18 cellular contexts compared by ENCODE assay signal in genomic region chr19:41935781-41936415, GRCh38. TPM values are rescaled to one million over a fixed set of nuclear protein-coding genes. Genes with fewer than 3 reads are reported as not detected.
DNase-seq lines count a peak whose midpoint lies in the region; ATAC-seq, FAIRE-seq and TF ChIP-seq lines count a peak whose summit lies in the region.
"Had no signal": no experiment of that assay in that cellular context is flagged by ENCODE, and none has a peak within 500 bp of the region (broad histone marks: within the 10 kb centered on the region; RNA-seq: fewer than 3 reads in every experiment).

No MANE protein-coding gene starts in this region.

- H3K9me3 Mint-ChIP-seq in HFFc6 (no peaks in the 10 kb centered on the region), chondrocyte (ENCODE audit: low read depth) (no peaks in the 10 kb centered on the region)
- H3K9me3 Mint-ChIP-seq: nephron progenitor cell had no signal

- intact Hi-C loops in endothelial cell of umbilical vein (cut with micrococcal nuclease) = loop anchor here (1.0 to 2.0 kb wide), 2 partner anchors 51 to 63 kb away; no protein-coding TSS in a partner anchor

- H4K20me1 ChIP-seq in endothelial cell of umbilical vein (replicated peaks; ENCODE audit: control insufficient read depth, extremely low read depth, insufficient read depth, low read length) = no peaks in the 10 kb centered on the region

- no peak overlapping the region for H3K4me2 ChIP-seq in endothelial cell of umbilical vein (ENCODE audit: insufficient read depth, low read length)

- peaks cover 26% of the 10 kb centered on the region for H3K27me3 Mint-ChIP-seq in HFFc6 (ENCODE audit: insufficient read depth)
- H3K27me3 Mint-ChIP-seq in chondrocyte (ENCODE audit: low read depth) = peaks cover 42% of the 10 kb centered on the region

- no peaks in the 10 kb centered on the region for H3K9me1 ChIP-seq in endothelial cell of umbilical vein (replicated peaks; ENCODE audit: control insufficient read depth, extremely low read depth, insufficient read depth, low read length)

- DNase-seq in HFFc6 = no peak
- DNase-seq in endothelial cell of umbilical vein (ENCODE audit: low read depth, low spot score) = no peak
- DNase-seq in chondrocyte (ENCODE audit: low spot score) = no peak
- DNase-seq: hippocampal formation, left ventricle myocardium inferior, NCI-H1092, NCI-H226, nephron progenitor cell, T-helper 1 cell had no signal

- H3K27ac ChIP-seq in ACC112 (ENCODE audit: low read depth, low read length) = no peak overlapping the region
- no peak overlapping the region for H3K27ac ChIP-seq in endothelial cell of umbilical vein (ENCODE audit: insufficient read depth, low read depth, low read length)
- H3K27ac ChIP-seq: left ventricle myocardium inferior, suprapubic skin had no signal

- H3K4me1 ChIP-seq in ACC112 (ENCODE audit: control insufficient read depth, insufficient read depth, low read length, unreplicated experiment) (peaks cover 15% of the 10 kb centered on the region), endothelial cell of umbilical vein (ENCODE audit: control insufficient read depth, extremely low read depth, insufficient read depth, low read length) (peaks cover 2% of the 10 kb centered on the region)

- H3K36me3 ChIP-seq in ACC112 (ENCODE audit: insufficient read depth, low read length) (no peaks in the 10 kb centered on the region), endothelial cell of umbilical vein (ENCODE audit: control insufficient read depth in 2 of 2, extremely low read depth in 1 of 2, insufficient read depth in 2 of 2, low read length in 2 of 2) (no peaks in the 10 kb centered on the region)
- H3K36me3 ChIP-seq: left ventricle myocardium inferior, suprapubic skin had no signal

- H3K9ac ChIP-seq in endothelial cell of umbilical vein (replicated peaks; ENCODE audit: extremely low read depth, insufficient read depth, low read length) = no peak overlapping the region

- H2AFZ ChIP-seq in ACC112 (ENCODE audit: low read length, unreplicated experiment) (no peak overlapping the region), endothelial cell of umbilical vein (ENCODE audit: low read depth, low read length) (no peak overlapping the region)

- H3K4me3 Mint-ChIP-seq in HFFc6 (peak overlapping the region; percentile 25), chondrocyte (ENCODE audit: unreplicated experiment) (no peak overlapping the region)
- H3K4me3 Mint-ChIP-seq: activated CD4-positive, alpha-beta T cell treated with anti-CD3 and anti-CD28 coated beads for 36 hours had no signal

- H3K36me3 Mint-ChIP-seq in HFFc6 (ENCODE audit: low read depth) (no peaks in the 10 kb centered on the region), chondrocyte (ENCODE audit: low read depth) (no peaks in the 10 kb centered on the region)

- peaks cover 36% of the 10 kb centered on the region for H3K4me1 Mint-ChIP-seq in HFFc6 (ENCODE audit: low read depth)
- H3K4me1 Mint-ChIP-seq in chondrocyte (ENCODE audit: low read depth) = peaks cover 3% of the 10 kb centered on the region

- POLR2A ChIA-PET in endothelial cell of umbilical vein (lab: Charles Lee) = no interaction called here

- dilution Hi-C loops in endothelial cell of umbilical vein (cut with MboI; ENCODE audit: extremely low pct_ligation_motif_present, low sequenced_read_pairs) = no loop called here

- no peak for TF ChIP-seq CTCF in HFFc6 (IDR thresholded peaks at IDR 0.05)
- no peak for TF ChIP-seq CTCF in endothelial cell of umbilical vein (IDR thresholded peaks at IDR 0.05; ENCODE audit: extremely low read depth in 1 of 2, insufficient read depth in 1 of 2, low read depth in 1 of 2, low read length in 2 of 2)
- no peak for TF ChIP-seq CTCF in chondrocyte (IDR thresholded peaks at IDR 0.05)

- no peaks in the 10 kb centered on the region for H3K9me3 ChIP-seq in endothelial cell of umbilical vein (replicated peaks; ENCODE audit: control insufficient read depth, insufficient read depth, low read length)
- H3K9me3 ChIP-seq: left ventricle myocardium inferior, suprapubic skin had no signal

- no peaks in the 10 kb centered on the region for H3K79me2 ChIP-seq in ACC112 (ENCODE audit: control insufficient read depth, insufficient read depth, low read length, unreplicated experiment)
- H3K79me2 ChIP-seq in endothelial cell of umbilical vein (ENCODE audit: control insufficient read depth, insufficient read depth, low read length) = no peaks in the 10 kb centered on the region

- CTCF ChIA-PET in endothelial cell of umbilical vein (lab: Charles Lee) = interaction anchor here (1.0 to 3.3 kb wide), 4 partner anchors 10 to 141 kb away, joined by 3 to 20 read pairs (median 3); no protein-coding TSS in a partner anchor

- H3K27me3 ChIP-seq in ACC112 (ENCODE audit: insufficient read depth, low read length) = peaks cover 27% of the 10 kb centered on the region
- peaks cover 51 to 53% of the 10 kb centered on the region in 2 experiments for H3K27me3 ChIP-seq in endothelial cell of umbilical vein (ENCODE audit: control insufficient read depth in 2 of 2, insufficient read depth in 2 of 2, low read length in 2 of 2)

- no peak overlapping the region; the same call in 1 of the 2 replicates for H3K27ac Mint-ChIP-seq in HFFc6
- H3K27ac Mint-ChIP-seq in chondrocyte (ENCODE audit: unreplicated experiment) = no peak overlapping the region
- H3K27ac Mint-ChIP-seq: activated CD4-positive, alpha-beta T cell treated with anti-CD3 and anti-CD28 coated beads for 36 hours had no signal

- no peak for TF ChIP-seq POLR2A in endothelial cell of umbilical vein (IDR thresholded peaks at IDR 0.05; ENCODE audit: low read depth, low read length)

- no peak for FAIRE-seq in endothelial cell of umbilical vein (lab: Jason Lieb, UNC)
- FAIRE-seq: endometrium, G401.6 had no signal

- H3K4me3 ChIP-seq in ACC112 (ENCODE audit: low read depth, low read length) (peak overlapping the region; percentile 49), endothelial cell of umbilical vein (replicated peaks in 1 of 3; ENCODE audit: insufficient read depth in 1 of 3, low read depth in 1 of 3, low read length in 3 of 3) (no peak overlapping the region)
- H3K4me3 ChIP-seq: left ventricle myocardium inferior, suprapubic skin had no signal

- no peak for ATAC-seq in HG03520 (IDR thresholded peaks at IDR 0.05; ENCODE audit: unreplicated experiment)
- no peak for ATAC-seq in GM19397 (IDR thresholded peaks at IDR 0.05; ENCODE audit: unreplicated experiment)
- ATAC-seq: sciatic nerve had no signal

- BruUV-seq in endothelial cell of umbilical vein (replicated peaks; lab: Mats Ljungman, UMichigan) = no TSS peak

RNA-seq across cellular contexts. Expression of gene ERFL, which starts 7.6 kb away (rescaled TPM):
- under 1 TPM in 4 of 6 experiments, not detected in 2; 0.09 to 0.17 (median 0.12) TPM for total RNA-seq in HFFc6 (2021; fragmentation: NEBNext Ultra II Directional; extraction: Animal tissue kit (Norgen Biotek cat#: 25700))
- total RNA-seq in endothelial cell of umbilical vein (not detected in 2 replicates), chondrocyte (0.27 to 0.44 TPM (median 0.35 TPM) in 3 replicates)
- polyA plus RNA-seq in endothelial cell of umbilical vein = not detected in 2 replicates
- 0.06 TPM in 1 of 2 replicates, not detected in the other for polyA plus RNA-seq in endothelial cell of umbilical vein (2011; cell fraction: cytosol; rRNA removed)
- polyA plus RNA-seq in endothelial cell of umbilical vein (2011; cell fraction: nucleus; rRNA removed) = 0.06 and 0.07 TPM in 2 replicates
- 0.08 and 0.12 TPM in 2 replicates for polyA plus RNA-seq in endothelial cell of umbilical vein (2012)
- not detected in 2 replicates for polyA minus RNA-seq in endothelial cell of umbilical vein
- not detected for polyA minus RNA-seq in endothelial cell of umbilical vein (2011; cell fraction: cytosol; rRNA and poly(A)+ RNA removed)
- polyA minus RNA-seq in endothelial cell of umbilical vein (2011; cell fraction: nucleus; rRNA and poly(A)+ RNA removed) = not detected in 2 replicates
- total RNA-seq: left ventricle myocardium inferior had no signal

RNA-seq across cellular contexts. Expression of gene RABAC1, which starts 23.2 kb away (rescaled TPM):
- 100 to 1,000 TPM; 245 to 349 (median 258) TPM for total RNA-seq in HFFc6 (2021; fragmentation: NEBNext Ultra II Directional; extraction: Animal tissue kit (Norgen Biotek cat#: 25700))
- total RNA-seq in endothelial cell of umbilical vein (178 and 181 TPM in 2 replicates), chondrocyte (282 to 302 TPM (median 295 TPM) in 3 replicates)
- polyA plus RNA-seq in endothelial cell of umbilical vein = 591 and 769 TPM in 2 replicates
- 219 and 279 TPM in 2 replicates for polyA plus RNA-seq in endothelial cell of umbilical vein (2011; cell fraction: cytosol; rRNA removed)
- 126 and 143 TPM in 2 replicates for polyA plus RNA-seq in endothelial cell of umbilical vein (2011; cell fraction: nucleus; rRNA removed)
- 137 and 242 TPM in 2 replicates for polyA plus RNA-seq in endothelial cell of umbilical vein (2012)
- 129 and 148 TPM in 2 replicates for polyA minus RNA-seq in endothelial cell of umbilical vein
- polyA minus RNA-seq in endothelial cell of umbilical vein (2011; cell fraction: cytosol; rRNA and poly(A)+ RNA removed) = 23.4 TPM
- 36.3 and 43.2 TPM in 2 replicates for polyA minus RNA-seq in endothelial cell of umbilical vein (2011; cell fraction: nucleus; rRNA and poly(A)+ RNA removed)

RNA-seq across cellular contexts. Expression of gene ARHGEF1, which starts 52.9 kb away (rescaled TPM):
- total RNA-seq in HFFc6 (2021; fragmentation: NEBNext Ultra II Directional; extraction: Animal tissue kit (Norgen Biotek cat#: 25700)) = 10 to 100 TPM; 63.8 to 73.3 (median 68.2) TPM
- total RNA-seq in endothelial cell of umbilical vein (119 and 123 TPM in 2 replicates), chondrocyte (70.5 to 105 TPM (median 73.2 TPM) in 3 replicates)
- 60.6 and 65.4 TPM in 2 replicates for polyA plus RNA-seq in endothelial cell of umbilical vein
- 48.1 and 53.1 TPM in 2 replicates for polyA plus RNA-seq in endothelial cell of umbilical vein (2011; cell fraction: cytosol; rRNA removed)
- 199 and 230 TPM in 2 replicates for polyA plus RNA-seq in endothelial cell of umbilical vein (2011; cell fraction: nucleus; rRNA removed)
- polyA plus RNA-seq in endothelial cell of umbilical vein (2012) = 52.7 and 60.1 TPM in 2 replicates
- 35.6 and 35.7 TPM in 2 replicates for polyA minus RNA-seq in endothelial cell of umbilical vein
- 32.3 TPM for polyA minus RNA-seq in endothelial cell of umbilical vein (2011; cell fraction: cytosol; rRNA and poly(A)+ RNA removed)
- polyA minus RNA-seq in endothelial cell of umbilical vein (2011; cell fraction: nucleus; rRNA and poly(A)+ RNA removed) = 56.9 and 71.1 TPM in 2 replicates

RNA-seq across cellular contexts. Expression of gene ATP1A3, which starts 58.1 kb away (rescaled TPM):
- total RNA-seq in HFFc6 (2021; fragmentation: NEBNext Ultra II Directional; extraction: Animal tissue kit (Norgen Biotek cat#: 25700)) = under 1 TPM in 4 of 6 experiments, not detected in 2; 0.10 to 0.66 (median 0.33) TPM
- 0.40 TPM in 1 of 2 replicates, not detected in the other for total RNA-seq in endothelial cell of umbilical vein
- polyA plus RNA-seq in endothelial cell of umbilical vein = 0.03 TPM in 1 of 2 replicates, not detected in the other
- 0.04 TPM in 1 of 2 replicates, not detected in the other for polyA plus RNA-seq in endothelial cell of umbilical vein (2011; cell fraction: cytosol; rRNA removed)
- 0.06 and 0.08 TPM in 2 replicates for polyA plus RNA-seq in endothelial cell of umbilical vein (2011; cell fraction: nucleus; rRNA removed)
- polyA plus RNA-seq in endothelial cell of umbilical vein (2012) = 0.05 and 0.09 TPM in 2 replicates
- 0.11 TPM in 1 of 2 replicates, not detected in the other for polyA minus RNA-seq in endothelial cell of umbilical vein
- polyA minus RNA-seq in endothelial cell of umbilical vein (2011; cell fraction: cytosol; rRNA and poly(A)+ RNA removed) = not detected
- not detected in 2 replicates for polyA minus RNA-seq in endothelial cell of umbilical vein (2011; cell fraction: nucleus; rRNA and poly(A)+ RNA removed)
- 0.10 to 0.85 TPM (median 0.64 TPM) in 3 replicates for total RNA-seq in chondrocyte
- total RNA-seq: bronchial epithelial cell, suprapubic skin had no signal

RNA-seq across cellular contexts. Expression of gene CD79A, which starts 58.8 kb away (rescaled TPM):
- total RNA-seq in HFFc6 (2021; fragmentation: NEBNext Ultra II Directional; extraction: Animal tissue kit (Norgen Biotek cat#: 25700)) = under 1 TPM in 4 of 6 experiments, not detected in 2; 0.23 to 0.62 (median 0.35) TPM
- total RNA-seq in endothelial cell of umbilical vein (0.35 TPM in 1 of 2 replicates, not detected in the other), chondrocyte (0.36 TPM in 1 of 3 replicates, not detected in the others)
- 0.32 TPM in 2 replicates for polyA plus RNA-seq in endothelial cell of umbilical vein
- polyA plus RNA-seq in endothelial cell of umbilical vein (2011; cell fraction: cytosol; rRNA removed) = 0.14 and 0.18 TPM in 2 replicates
- polyA plus RNA-seq in endothelial cell of umbilical vein (2011; cell fraction: nucleus; rRNA removed) = 0.28 TPM in 1 of 2 replicates, not detected in the other
- 0.42 TPM in 1 of 2 replicates, not detected in the other for polyA plus RNA-seq in endothelial cell of umbilical vein (2012)
- polyA minus RNA-seq in endothelial cell of umbilical vein = 0.19 and 0.63 TPM in 2 replicates
- polyA minus RNA-seq in endothelial cell of umbilical vein (2011; cell fraction: cytosol; rRNA and poly(A)+ RNA removed) = not detected
- not detected in 2 replicates for polyA minus RNA-seq in endothelial cell of umbilical vein (2011; cell fraction: nucleus; rRNA and poly(A)+ RNA removed)
- total RNA-seq: bronchial epithelial cell, left ventricle myocardium inferior had no signal
